11 cellular contexts compared by ENCODE assay signal in the genomic region with DNA sequence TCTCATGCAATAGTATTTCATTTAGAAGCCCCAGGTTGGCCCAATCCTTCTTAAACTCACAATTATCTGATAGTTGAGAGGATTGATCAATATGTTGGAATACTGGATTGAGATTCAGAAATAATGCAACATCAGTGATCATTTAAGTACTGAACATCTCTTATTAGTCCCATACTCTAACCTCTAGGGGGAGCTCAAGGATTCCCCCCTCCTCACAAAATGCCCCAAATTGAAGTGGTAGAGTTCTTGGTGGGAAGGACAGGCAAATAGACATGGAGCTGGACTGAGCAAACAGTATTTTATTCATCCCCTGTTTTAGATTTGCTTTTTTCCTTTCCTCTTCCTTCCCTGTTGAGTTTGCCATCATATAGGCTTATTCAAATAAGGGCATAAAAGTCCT.
DNase-seq lines count a peak whose midpoint lies in the region; ATAC-seq and TF ChIP-seq lines count a peak whose summit lies in the region.
"Had no signal": no experiment of that assay in that cellular context is flagged by ENCODE, and none has a peak within 500 bp of the region (broad histone marks: within the 10 kb centered on the region; RNA-seq: fewer than 3 reads in every experiment).

No MANE protein-coding gene starts in this region.

- intact Hi-C loops in CD14-positive monocyte (cut with micrococcal nuclease): no loop called here
- intact Hi-C loops in stomach (cut with DNase I; ENCODE audit: low total_unique reads): no loop called here

- H3K27ac ChIP-seq in RWPE1 (no peak overlapping the region), stomach (no peak overlapping the region)

- no peak overlapping the region for H3K4me3 Mint-ChIP-seq in CD14-positive monocyte
- H3K4me3 Mint-ChIP-seq in stimulated activated naive B cell treated with anti-CD40 and anti-IgM and Interleukin-4, amounts not matched to agents 10 μg/mL and 1 μg/mL and 100 μg/mL, for 72 hours: no peak overlapping the region
- H3K4me3 Mint-ChIP-seq: activated naive CD4-positive, alpha-beta T cell treated with anti-CD3 and anti-CD28 coated beads, Interleukin-2, amount 10 ng/mL, durations not matched to agents 7 days and 5 days had no signal

- no peak overlapping the region for H3K4me3 ChIP-seq in stomach

- H3K27ac Mint-ChIP-seq in CD14-positive monocyte: no peak overlapping the region
- no peak overlapping the region for H3K27ac Mint-ChIP-seq in stimulated activated naive B cell treated with anti-CD40 and anti-IgM and Interleukin-4, amounts not matched to agents 10 μg/mL and 1 μg/mL and 100 μg/mL, for 72 hours
- H3K27ac Mint-ChIP-seq: activated naive CD4-positive, alpha-beta T cell treated with anti-CD3 and anti-CD28 coated beads, Interleukin-2, amount 10 ng/mL, durations not matched to agents 7 days and 5 days had no signal

- no peaks in the 10 kb centered on the region for H3K4me1 Mint-ChIP-seq in CD14-positive monocyte
- no peaks in the 10 kb centered on the region for H3K4me1 Mint-ChIP-seq in stimulated activated naive B cell treated with anti-CD40 and anti-IgM and Interleukin-4, amounts not matched to agents 10 μg/mL and 1 μg/mL and 100 μg/mL, for 72 hours
- H3K4me1 Mint-ChIP-seq: activated naive CD4-positive, alpha-beta T cell treated with anti-CD3 and anti-CD28 coated beads, Interleukin-2, amount 10 ng/mL, durations not matched to agents 7 days and 5 days had no signal

- no peaks in the 10 kb centered on the region for H3K27me3 ChIP-seq in stomach

- CTCF ChIA-PET in RWPE1 (lab: Yijun Ruan, JAX): interaction anchor here (1.1 kb wide), 1 partner anchor 11 kb away, joined by 3 read pairs; no protein-coding TSS in a partner anchor

- TF ChIP-seq POLR2A in stomach (IDR thresholded peaks at IDR 0.05): no peak

- TF ChIP-seq EP300 in stomach (IDR thresholded peaks at IDR 0.05): no peak

- H3K27me3 Mint-ChIP-seq in CD14-positive monocyte (ENCODE audit: low read depth in 3 of 3): peaks cover 0 to 5% (median 0%) of the 10 kb centered on the region in 3 donors
- H3K27me3 Mint-ChIP-seq in stimulated activated naive B cell treated with anti-CD40 and anti-IgM and Interleukin-4, amounts not matched to agents 10 μg/mL and 1 μg/mL and 100 μg/mL, for 72 hours: no peaks in the 10 kb centered on the region

- H3K4me1 ChIP-seq in stomach: no peaks in the 10 kb centered on the region

- H3K36me3 Mint-ChIP-seq in CD14-positive monocyte: no peaks in the 10 kb centered on the region
- H3K36me3 Mint-ChIP-seq in stimulated activated naive B cell treated with anti-CD40 and anti-IgM and Interleukin-4, amounts not matched to agents 10 μg/mL and 1 μg/mL and 100 μg/mL, for 72 hours: no peaks in the 10 kb centered on the region
- H3K36me3 Mint-ChIP-seq: activated naive CD4-positive, alpha-beta T cell treated with anti-CD3 and anti-CD28 coated beads, Interleukin-2, amount 10 ng/mL, durations not matched to agents 7 days and 5 days had no signal

- POLR2A ChIA-PET in RWPE1 (lab: Yijun Ruan, JAX; ENCODE audit: low non-redundant PET): no interaction called here

- H3K9me3 ChIP-seq in stomach: peaks cover 3 to 15% (median 10%) of the 10 kb centered on the region in 4 donors

- peaks cover 0 to 10% (median 6%) of the 10 kb centered on the region in 7 donors for H3K9me3 Mint-ChIP-seq in CD14-positive monocyte
- peaks cover 0 to 3% of the 10 kb centered on the region in 2 donors for H3K9me3 Mint-ChIP-seq in stimulated activated naive B cell treated with anti-CD40 and anti-IgM and Interleukin-4, amounts not matched to agents 10 μg/mL and 1 μg/mL and 100 μg/mL, for 72 hours

- no peak for ATAC-seq in stimulated activated naive B cell treated with anti-CD40 and anti-IgM and Interleukin-4, amounts not matched to agents 10 μg/mL and 1 μg/mL and 100 μg/mL, for 72 hours (replicated peaks)
- no peak for ATAC-seq in HG02852 (IDR thresholded peaks at IDR 0.05; ENCODE audit: unreplicated experiment)

- peaks cover 0 to 6% (median 0%) of the 10 kb centered on the region in 4 donors for H3K36me3 ChIP-seq in stomach

- TF ChIP-seq CTCF in CD14-positive monocyte (IDR thresholded peaks at IDR 0.05) (peak; percentile 59), RWPE1 (conservative IDR thresholded peaks at IDR 0.05; ENCODE audit: low read depth) (no peak), stomach (IDR thresholded peaks at IDR 0.05) (no peak)

- DNase-seq in CD14-positive monocyte (ENCODE audit: low spot score) (no peak), GM19240 (ENCODE audit: insufficient read length, low spot score) (peak; percentile 12), RWPE1 (ENCODE audit: low spot score) (peak; percentile 20), glomerular visceral epithelial cell (ENCODE audit: extremely low spot score) (peak; percentile 24), retina (no peak), stomach (no peak)
- no peak for DNase-seq in stimulated activated naive B cell treated with anti-CD40 and anti-IgM and Interleukin-4, amounts not matched to agents 10 μg/mL and 1 μg/mL and 100 μg/mL, for 72 hours
- DNase-seq: activated naive CD4-positive, alpha-beta T cell treated with anti-CD3 and anti-CD28 coated beads, Interleukin-2, amount 10 ng/mL, durations not matched to agents 7 days and 5 days; midbrain; NCI-H2081 treated with DMSO at 0.1 percent for 48 hours had no signal

Comparison
In these comparisons a context has a peak if more than half of its experiments do, and no peak if none do; other contexts are left out.
1. DNase-seq: peak in GM19240 (single experiment), RWPE1 (single experiment) and glomerular visceral epithelial cell (single experiment); none in CD14-positive monocyte (single experiment), stimulated activated naive B cell treated with anti-CD40 and anti-IgM and Interleukin-4, amounts not matched to agents 10 μg/mL and 1 μg/mL and 100 μg/mL, for 72 hours (single experiment), retina (single experiment) and stomach (single experiment).